1 cellular context compared by ENCODE assay signal in genomic region chrX:115888041-115888440, GRCh38.
A peak's percentile ranks its signal among the peaks of the same experiment; 100 is the strongest.
TF ChIP-seq lines count a peak whose summit lies in the region.
"Not testable (repeated sequence)": the region's sequence is repeated elsewhere in the genome, so short reads cannot be mapped to it uniquely, and the experiment has no call there.

No MANE protein-coding gene starts in this region.

TF ChIP-seq in HepG2, 621 proteins besides CTCF, POLR2A, EP300 and RAD21 (continued from another document and continues in another):
- TF ChIP-seq ARNT2 (CRISPR knock-in tag; IDR thresholded peaks at IDR 0.05; ENCODE audit: low read depth) (0 out of 2 replicates have a peak, but pooled peaks have one; percentile 56), ZNF235 (CRISPR knock-in tag; IDR thresholded peaks at IDR 0.05; ENCODE audit: borderline replicate concordance) (peak; percentile 86; the same call in 1 of the 2 replicates), KDM2A (CRISPR knock-in tag; IDR thresholded peaks at IDR 0.05; ENCODE audit: borderline replicate concordance, low read depth) (peak; percentile 77; the same call in 1 of the 2 replicates), ZBTB20 (CRISPR knock-in tag; IDR thresholded peaks at IDR 0.05; ENCODE audit: borderline replicate concordance, low read depth) (peak; percentile 61; the same call in 1 of the 2 replicates), ZNF441 (CRISPR knock-in tag; IDR thresholded peaks at IDR 0.05; ENCODE audit: borderline replicate concordance) (peak; percentile 33; the same call in 1 of the 2 replicates), BRD4 (CRISPR knock-in tag; IDR thresholded peaks at IDR 0.05) (peak; percentile 88; the same call in 1 of the 2 replicates), KMT2A (CRISPR knock-in tag; IDR thresholded peaks at IDR 0.05) (peak; percentile 61; the same call in 1 of the 2 replicates), FOSL2 (CRISPR knock-in tag; IDR thresholded peaks at IDR 0.05) (peak; percentile 41; the same call in 1 of the 2 replicates), ZBTB7B (CRISPR knock-in tag; IDR thresholded peaks at IDR 0.05) (0 out of 2 replicates have a peak, but pooled peaks have one; percentile 41), MEF2D (CRISPR knock-in tag; IDR thresholded peaks at IDR 0.05) (0 out of 2 replicates have a peak, but pooled peaks have one; percentile 21), ZNF230 (CRISPR knock-in tag; IDR thresholded peaks at IDR 0.05) (peak; percentile 79; the same call in 1 of the 2 replicates), ZNF891 (CRISPR knock-in tag; IDR thresholded peaks at IDR 0.05) (peak; percentile 91), ZNF687 (CRISPR knock-in tag; IDR thresholded peaks at IDR 0.05) (peak; percentile 84), KDM3A (CRISPR knock-in tag; IDR thresholded peaks at IDR 0.05; ENCODE audit: low read depth) (peak; percentile 100), ZNF44 (CRISPR knock-in tag; IDR thresholded peaks at IDR 0.05) (0 out of 2 replicates have a peak, but pooled peaks have one; percentile 52), MYC (CRISPR knock-in tag; IDR thresholded peaks at IDR 0.05; ENCODE audit: borderline replicate concordance) (peak; percentile 63), ZNF225 (CRISPR knock-in tag; IDR thresholded peaks at IDR 0.05) (peak; percentile 92), ZNF883 (CRISPR knock-in tag; IDR thresholded peaks at IDR 0.05; ENCODE audit: not compliant biosample characterization) (peak; percentile 83), JUN (CRISPR knock-in tag; IDR thresholded peaks at IDR 0.05) (peak; percentile 25; the same call in 1 of the 2 replicates), DMTF1 (CRISPR knock-in tag; IDR thresholded peaks at IDR 0.05) (0 out of 2 replicates have a peak, but pooled peaks have one; percentile 56), KDM5B (CRISPR knock-in tag; IDR thresholded peaks at IDR 0.05; ENCODE audit: borderline replicate concordance) (peak; percentile 90; the same call in 1 of the 2 replicates), ZNF276 (CRISPR knock-in tag; IDR thresholded peaks at IDR 0.05; ENCODE audit: low read depth) (peak; percentile 75; the same call in 1 of the 2 replicates), HOXA5 (CRISPR knock-in tag; IDR thresholded peaks at IDR 0.05) (0 out of 2 replicates have a peak, but pooled peaks have one; percentile 51), ZNF574 (CRISPR knock-in tag; IDR thresholded peaks at IDR 0.05) (peak; percentile 70), FOXA1 (CRISPR knock-in tag; IDR thresholded peaks at IDR 0.05) (0 out of 2 replicates have a peak, but pooled peaks have one; percentile 10), PATZ1 (CRISPR knock-in tag; IDR thresholded peaks at IDR 0.05) (peak; percentile 67), IRF2 (CRISPR knock-in tag; IDR thresholded peaks at IDR 0.05) (peak; percentile 68), THAP9 (CRISPR knock-in tag; IDR thresholded peaks at IDR 0.05; ENCODE audit: borderline replicate concordance) (peak; percentile 66; the same call in 1 of the 2 replicates), ZNF280D (CRISPR knock-in tag; IDR thresholded peaks at IDR 0.05) (peak; percentile 46; the same call in 1 of the 2 replicates), ZNF563 (CRISPR knock-in tag; IDR thresholded peaks at IDR 0.05) (peak; percentile 82; the same call in 1 of the 2 replicates), SALL2 (CRISPR knock-in tag; IDR thresholded peaks at IDR 0.05) (peak; percentile 79; the same call in 1 of the 2 replicates), TBX2 (CRISPR knock-in tag; IDR thresholded peaks at IDR 0.05; ENCODE audit: borderline replicate concordance) (peak; percentile 63; the same call in 1 of the 2 replicates), ZNF788 (CRISPR knock-in tag; IDR thresholded peaks at IDR 0.05; ENCODE audit: borderline replicate concordance) (peak; percentile 36; the same call in 1 of the 2 replicates), ZNF343 (CRISPR knock-in tag; IDR thresholded peaks at IDR 0.05) (0 out of 2 replicates have a peak, but pooled peaks have one; percentile 58)
- TF ChIP-seq FOXA1 (IDR thresholded peaks at IDR 0.05), result not testable (repeated sequence)
